ENCODE assay signal across 15 cellular contexts in genomic region chr2:147348886-147349285, GRCh38.
DNase-seq lines count a peak whose midpoint lies in the region; TF ChIP-seq lines count a peak whose summit lies in the region.
"Had no signal": no experiment of that assay in that cellular context is flagged by ENCODE, and none has a peak within 500 bp of the region (broad histone marks: within the 10 kb centered on the region; RNA-seq: fewer than 3 reads in every experiment).

No MANE protein-coding gene starts in this region.

- no peaks in the 10 kb centered on the region for H3K27me3 ChIP-seq in uterus

- peaks cover 0 to 8% of the 10 kb centered on the region in 2 donors for H3K9me3 ChIP-seq in uterus

- DNase-seq in NCI-H748 (lab: John Stamatoyannopoulos, UW; ENCODE audit: unreplicated experiment) (peak; percentile 27), NCI-H748 treated with DMSO at 0.1 percent for 48 hours (lab: John Stamatoyannopoulos, UW) (no peak), NCI-H82 treated with DMSO at 0.1 percent for 48 hours (lab: John Stamatoyannopoulos, UW; ENCODE audit: unreplicated experiment) (peak; percentile 43), myocyte (ENCODE audit: low read depth) (peak; percentile 45), coronary artery (ENCODE audit: low spot score) (no peak), GM10266 (ENCODE audit: extremely low spot score) (no peak), uterus (no peak)
- DNase-seq: Caco-2; CD4-positive, alpha-beta T cell; DMS53; KBM-7; NCI-H1105 treated with DMSO at 0.1 percent for 48 hours; NCI-H187; SW 1271 had no signal

- H3K27ac ChIP-seq in coronary artery (no peak overlapping the region), uterus (no peak overlapping the region)
- H3K27ac ChIP-seq: A549 had no signal

- H3K4me3 ChIP-seq in coronary artery (no peak overlapping the region), uterus (no peak overlapping the region)
- H3K4me3 ChIP-seq: A549 had no signal

- intact Hi-C loops in uterus (cut with DNase I; ENCODE audit: low total_unique reads): no loop called here

- H3K36me3 ChIP-seq in uterus: no peaks in the 10 kb centered on the region

- no peaks in the 10 kb centered on the region for H3K4me1 ChIP-seq in uterus
- H3K4me1 ChIP-seq: A549, Caco-2 had no signal

- no peak for TF ChIP-seq CTCF in coronary artery (IDR thresholded peaks at IDR 0.05)
- no peak for TF ChIP-seq CTCF in GM10266 (IDR thresholded peaks at IDR 0.05; ENCODE audit: control insufficient read depth, insufficient read depth, low read depth, missing control alignments)
- no peak for TF ChIP-seq CTCF in uterus (IDR thresholded peaks at IDR 0.05)

- no peak for TF ChIP-seq POLR2A in uterus (IDR thresholded peaks at IDR 0.05)

Comparison
In these comparisons a context has a peak if more than half of its experiments do, and no peak if none do; other contexts are left out.
1. DNase-seq: peak in NCI-H748 (single experiment), NCI-H82 treated with DMSO at 0.1 percent for 48 hours (single experiment) and myocyte (single experiment); none in NCI-H748 treated with DMSO at 0.1 percent for 48 hours (single experiment), coronary artery (single experiment), GM10266 (single experiment) and uterus (0 of 2).